In the genomic region with DNA sequence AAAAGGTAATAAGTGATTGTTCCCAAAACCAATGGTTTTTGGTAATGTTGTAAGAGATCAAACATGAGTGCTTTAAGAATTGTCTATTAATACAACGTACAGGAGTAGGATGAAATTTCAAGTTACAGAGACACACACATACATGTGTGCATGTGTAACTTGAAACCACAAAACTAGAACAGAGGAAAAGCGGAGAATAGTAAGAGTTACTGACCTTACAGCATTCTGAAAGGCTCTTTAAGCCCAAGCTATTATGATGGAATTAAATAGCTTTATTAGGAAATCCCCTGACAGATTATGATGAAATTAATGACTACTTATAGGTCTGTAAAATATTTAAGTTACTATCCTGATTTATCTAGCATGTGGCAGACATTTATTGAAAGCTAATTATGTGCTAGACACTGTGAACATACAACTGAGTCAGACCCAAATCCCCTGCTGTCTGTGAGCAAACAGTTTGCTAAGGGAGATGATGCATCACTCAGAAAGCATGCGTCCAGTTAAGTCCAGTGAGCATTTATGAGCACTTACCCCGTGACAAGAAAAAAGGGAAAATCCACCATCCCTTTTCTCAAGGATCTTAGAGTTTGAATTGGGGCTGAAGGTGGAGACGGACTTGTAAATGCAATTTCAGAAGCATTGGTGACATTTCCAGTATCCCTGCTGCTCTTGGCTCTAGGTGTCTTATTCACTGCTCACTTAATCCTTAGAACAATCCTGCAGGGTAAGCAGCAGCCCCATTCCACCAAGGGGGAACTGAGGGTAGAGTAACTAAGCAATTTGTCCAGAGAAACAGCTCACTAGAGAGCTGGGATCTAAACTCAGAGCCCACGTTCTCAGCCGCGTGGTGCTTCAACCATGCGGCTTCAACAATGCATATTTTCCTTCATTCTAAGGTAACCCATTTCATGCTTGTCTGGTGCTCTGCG, we compare ENCODE assay signal across 13 cellular contexts.
DNase-seq lines count a peak whose midpoint lies in the region; ATAC-seq and TF ChIP-seq lines count a peak whose summit lies in the region.
"Had no signal": no experiment of that assay in that cellular context is flagged by ENCODE, and none has a peak within 500 bp of the region (broad histone marks: within the 10 kb centered on the region; RNA-seq: fewer than 3 reads in every experiment).

No MANE protein-coding gene starts in this region.

- POLR2A ChIA-PET in BJ (lab: Charles Lee): no interaction called here

- H3K36me3 ChIP-seq in BJ (ENCODE audit: control insufficient read depth, insufficient read depth, low read length) (no peaks in the 10 kb centered on the region; the same call in 1 of the 2 replicates), aorta (ENCODE audit: control insufficient read depth in 1 of 2, insufficient read depth in 2 of 2, low read length in 1 of 2) (peaks cover 2 to 6% of the 10 kb centered on the region in 2 donors), ascending aorta (peaks cover 38 to 57% of the 10 kb centered on the region in 2 donors)
- H3K36me3 ChIP-seq: ovary had no signal

- WGBS in aorta, 2 donors: 88% methylated on average over 10 of the region's 10 CpGs

- intact Hi-C loops in aorta (cut with DNase I): no loop called here
- intact Hi-C loops in posterior cingulate gyrus (cut with DNase I): no loop called here
- intact Hi-C loops in ascending aorta (cut with DNase I): no loop called here

- H3K27ac ChIP-seq in aorta (ENCODE audit: low read depth in 1 of 2, low read length in 2 of 2) (no peak overlapping the region), ascending aorta (no peak overlapping the region)
- H3K27ac ChIP-seq: ovary, SK-N-MC had no signal

- H3K27me3 ChIP-seq in BJ (ENCODE audit: control insufficient read depth, insufficient read depth, low read length) (no peaks in the 10 kb centered on the region), aorta (ENCODE audit: control insufficient read depth in 1 of 2, insufficient read depth in 2 of 2, low read length in 1 of 2) (no peaks in the 10 kb centered on the region), ascending aorta (no peaks in the 10 kb centered on the region)
- H3K27me3 ChIP-seq: ovary had no signal

- ATAC-seq in omental fat pad (ENCODE audit: low FRiP score): no peak
- no peak for ATAC-seq in aorta (ENCODE audit: low FRiP score)

- no peaks in the 10 kb centered on the region for H3K9me3 ChIP-seq in aorta (ENCODE audit: control insufficient read depth, low read length)
- H3K9me3 ChIP-seq in ascending aorta: no peaks in the 10 kb centered on the region
- H3K9me3 ChIP-seq: ovary had no signal

- no peak overlapping the region for H3K4me3 ChIP-seq in BJ (ENCODE audit: low read depth, low read length)
- no peak overlapping the region for H3K4me3 ChIP-seq in cardiac fibroblast (replicated peaks in 1 of 2; ENCODE audit: low read depth in 2 of 2, low read length in 2 of 2)
- no peak overlapping the region for H3K4me3 ChIP-seq in aorta (ENCODE audit: low read length in 2 of 2)
- H3K4me3 ChIP-seq in ascending aorta: no peak overlapping the region
- H3K4me3 ChIP-seq: ovary, SK-N-MC had no signal

- CTCF ChIA-PET in BJ (lab: Yijun Ruan, JAX): interaction anchor here (0.8 to 2.8 kb wide), 4 partner anchors 10 to 310 kb away, joined by 3 to 13 read pairs (median 3); no protein-coding TSS in a partner anchor

- DNase-seq in BJ (ENCODE audit: low read depth) (peak; percentile 85), NCI-H226 (peak; percentile 59), cardiac fibroblast (ENCODE audit: low read depth in 2 of 2) (peak; percentile 50 to 90), myocyte (ENCODE audit: low read depth) (peak; percentile 59), omental fat pad (ENCODE audit: low spot score) (no peak), aorta (no peak), posterior cingulate gyrus (no peak), ascending aorta (ENCODE audit: low spot score in 2 of 2) (no peak)
- DNase-seq: activated CD4-positive, alpha-beta T cell treated with anti-CD3 and anti-CD28 coated beads, Interleukin-2, amount 50 U/mL, for 1 hour; CD8-positive, alpha-beta memory T cell; NCI-H2171 treated with DMSO at 0.1 percent for 48 hours; ovary had no signal

- TF ChIP-seq CTCF in BJ (IDR thresholded peaks at IDR 0.05; ENCODE audit: insufficient read depth, low read depth, low read length) (no peak), cardiac fibroblast (IDR thresholded peaks at IDR 0.05; ENCODE audit: low read depth, low read length) (no peak), omental fat pad (IDR thresholded peaks at IDR 0.05) (no peak), ascending aorta (IDR thresholded peaks at IDR 0.05) (no peak)

- H3K4me1 ChIP-seq in aorta (ENCODE audit: control insufficient read depth in 1 of 2, insufficient read depth in 2 of 2, low read length in 2 of 2) (no peaks in the 10 kb centered on the region), ascending aorta (no peaks in the 10 kb centered on the region)

Comparison
In these comparisons a context has a peak if more than half of its experiments do, and no peak if none do; other contexts are left out.
1. DNase-seq: peak in BJ (single experiment), NCI-H226 (single experiment), cardiac fibroblast (2 of 2) and myocyte (single experiment); none in omental fat pad (single experiment), aorta (0 of 2), posterior cingulate gyrus (0 of 10) and ascending aorta (0 of 2).